ENCODE assay signal across 20 cellular contexts in the genomic region with DNA sequence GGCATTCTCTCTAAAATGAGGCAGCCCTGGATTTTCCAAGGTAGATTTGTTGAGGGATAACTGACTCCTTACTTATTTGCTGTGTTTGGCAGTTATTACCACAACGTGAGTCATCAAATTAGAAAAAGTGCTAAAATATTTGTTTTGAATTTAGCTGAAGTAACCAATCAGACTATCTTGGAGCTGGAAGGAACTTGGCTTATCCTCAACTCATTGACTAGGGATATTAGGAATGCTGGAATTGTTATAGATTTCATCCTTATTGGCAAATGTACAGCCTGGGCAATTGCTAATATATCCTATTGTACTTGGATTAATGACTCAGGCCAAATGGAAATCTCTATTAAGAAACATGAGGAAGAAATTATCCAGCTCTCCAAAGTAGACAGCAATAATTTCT.
"Had no signal": no experiment of that assay in that cellular context is flagged by ENCODE, and none has a peak within 500 bp of the region (broad histone marks: within the 10 kb centered on the region; RNA-seq: fewer than 3 reads in every experiment).

No MANE protein-coding gene starts in this region.

- DNase-seq: activated CD4-positive, alpha-beta T cell treated with anti-CD3 and anti-CD28 coated beads, Interleukin-2, amount 50 U/mL, for 4 hours; activated effector memory CD4-positive, alpha-beta T cell treated with anti-CD3 and anti-CD28 coated beads, Interleukin-2, amount 50 U/mL, for 16 hours; activated naive CD4-positive, alpha-beta T cell treated with anti-CD3 and anti-CD28 coated beads, Interleukin-2, amount 50 U/mL, for 16 hours; activated T-cell treated with anti-CD3 and anti-CD28 coated beads, Interleukin-2, amount 50 U/mL, for 72 hours; caudate nucleus; effector memory CD8-positive, alpha-beta T cell; glutamatergic neuron; kidney glomerular epithelial cell; left ventricle myocardium inferior; nephron progenitor cell; occipital lobe; posterior cingulate gyrus; retina; stimulated activated CD4-positive, alpha-beta T cell treated with anti-CD3 and anti-CD28 coated beads, Interleukin-1b, Interleukin-23, amount 100 ng/mL, for 48 hours; stimulated activated naive CD8-positive, alpha-beta T cell treated with anti-CD3 and anti-CD28 coated beads, Interleukin-15, Interleukin-2, amounts not matched to agents 100 U/mL and 50 U/mL, for 24 hours; SW 1271; T-helper 2 cell; WERI-Rb-1 had no signal

- H3K4me3 ChIP-seq: ascending aorta, left ventricle myocardium inferior, tibial nerve had no signal

- ATAC-seq: activated T-cell treated with anti-CD3 and anti-CD28 coated beads, Interleukin-2, amount 50 U/mL, for 72 hours; effector memory CD8-positive, alpha-beta T cell; stimulated activated naive CD8-positive, alpha-beta T cell treated with anti-CD3 and anti-CD28 coated beads, Interleukin-15, Interleukin-2, amounts not matched to agents 100 U/mL and 50 U/mL, for 24 hours had no signal
